Comparison of ENCODE assay signal across 1 cellular context in the genomic region with DNA sequence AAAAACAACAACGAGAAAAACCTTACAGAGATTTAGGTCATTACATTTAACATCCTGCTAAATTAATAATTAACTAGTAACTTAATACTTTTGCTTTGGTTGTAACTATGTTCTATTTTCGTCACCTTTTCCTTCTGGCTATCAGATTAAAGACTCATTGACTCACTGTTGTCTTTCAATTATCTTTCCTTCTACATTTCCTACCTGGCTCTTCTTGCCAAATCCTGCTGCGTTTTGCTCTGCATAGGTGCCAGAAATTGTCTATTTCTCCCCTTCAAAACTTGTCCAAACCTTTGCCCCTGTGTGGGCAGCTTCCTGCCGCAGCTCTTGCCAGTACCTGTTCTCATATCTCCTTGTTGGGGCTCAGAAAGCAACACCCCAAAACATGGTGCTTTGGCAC.
TF ChIP-seq lines count a peak whose summit lies in the region.

No MANE protein-coding gene starts in this region.

TF ChIP-seq in HepG2, 621 proteins besides CTCF, POLR2A, EP300 and RAD21:
- TF ChIP-seq ZFP36L2 (CRISPR knock-in tag; IDR thresholded peaks at IDR 0.05), result no peak
- TF ChIP-seq, protein P1, sequence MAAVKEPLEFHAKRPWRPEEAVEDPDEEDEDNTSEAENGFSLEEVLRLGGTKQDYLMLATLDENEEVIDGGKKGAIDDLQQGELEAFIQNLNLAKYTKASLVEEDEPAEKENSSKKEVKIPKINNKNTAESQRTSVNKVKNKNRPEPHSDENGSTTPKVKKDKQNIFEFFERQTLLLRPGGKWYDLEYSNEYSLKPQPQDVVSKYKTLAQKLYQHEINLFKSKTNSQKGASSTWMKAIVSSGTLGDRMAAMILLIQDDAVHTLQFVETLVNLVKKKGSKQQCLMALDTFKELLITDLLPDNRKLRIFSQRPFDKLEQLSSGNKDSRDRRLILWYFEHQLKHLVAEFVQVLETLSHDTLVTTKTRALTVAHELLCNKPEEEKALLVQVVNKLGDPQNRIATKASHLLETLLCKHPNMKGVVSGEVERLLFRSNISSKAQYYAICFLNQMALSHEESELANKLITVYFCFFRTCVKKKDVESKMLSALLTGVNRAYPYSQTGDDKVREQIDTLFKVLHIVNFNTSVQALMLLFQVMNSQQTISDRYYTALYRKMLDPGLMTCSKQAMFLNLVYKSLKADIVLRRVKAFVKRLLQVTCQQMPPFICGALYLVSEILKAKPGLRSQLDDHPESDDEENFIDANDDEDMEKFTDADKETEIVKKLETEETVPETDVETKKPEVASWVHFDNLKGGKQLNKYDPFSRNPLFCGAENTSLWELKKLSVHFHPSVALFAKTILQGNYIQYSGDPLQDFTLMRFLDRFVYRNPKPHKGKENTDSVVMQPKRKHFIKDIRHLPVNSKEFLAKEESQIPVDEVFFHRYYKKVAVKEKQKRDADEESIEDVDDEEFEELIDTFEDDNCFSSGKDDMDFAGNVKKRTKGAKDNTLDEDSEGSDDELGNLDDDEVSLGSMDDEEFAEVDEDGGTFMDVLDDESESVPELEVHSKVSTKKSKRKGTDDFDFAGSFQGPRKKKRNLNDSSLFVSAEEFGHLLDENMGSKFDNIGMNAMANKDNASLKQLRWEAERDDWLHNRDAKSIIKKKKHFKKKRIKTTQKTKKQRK (IDR thresholded peaks at IDR 0.05; ENCODE audit: low read length), result no peak
- TF ChIP-seq ZNF3 (CRISPR knock-in tag; IDR thresholded peaks at IDR 0.05), result no peak
- no peak for TF ChIP-seq SMARCC2 (IDR thresholded peaks at IDR 0.05)
- no peak for TF ChIP-seq HDAC6 (IDR thresholded peaks at IDR 0.05; ENCODE audit: low read depth, low read length)
- TF ChIP-seq, protein P2, sequence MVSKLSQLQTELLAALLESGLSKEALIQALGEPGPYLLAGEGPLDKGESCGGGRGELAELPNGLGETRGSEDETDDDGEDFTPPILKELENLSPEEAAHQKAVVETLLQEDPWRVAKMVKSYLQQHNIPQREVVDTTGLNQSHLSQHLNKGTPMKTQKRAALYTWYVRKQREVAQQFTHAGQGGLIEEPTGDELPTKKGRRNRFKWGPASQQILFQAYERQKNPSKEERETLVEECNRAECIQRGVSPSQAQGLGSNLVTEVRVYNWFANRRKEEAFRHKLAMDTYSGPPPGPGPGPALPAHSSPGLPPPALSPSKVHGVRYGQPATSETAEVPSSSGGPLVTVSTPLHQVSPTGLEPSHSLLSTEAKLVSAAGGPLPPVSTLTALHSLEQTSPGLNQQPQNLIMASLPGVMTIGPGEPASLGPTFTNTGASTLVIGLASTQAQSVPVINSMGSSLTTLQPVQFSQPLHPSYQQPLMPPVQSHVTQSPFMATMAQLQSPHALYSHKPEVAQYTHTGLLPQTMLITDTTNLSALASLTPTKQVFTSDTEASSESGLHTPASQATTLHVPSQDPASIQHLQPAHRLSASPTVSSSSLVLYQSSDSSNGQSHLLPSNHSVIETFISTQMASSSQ (IDR thresholded peaks at IDR 0.05; ENCODE audit: low read depth), result 0 out of 2 replicates have a peak, but pooled peaks have one; percentile 27
- TF ChIP-seq, protein P2 (CRISPR knock-in tag; IDR thresholded peaks at IDR 0.05; ENCODE audit: borderline replicate concordance), result no peak
- TF ChIP-seq, protein P3, sequence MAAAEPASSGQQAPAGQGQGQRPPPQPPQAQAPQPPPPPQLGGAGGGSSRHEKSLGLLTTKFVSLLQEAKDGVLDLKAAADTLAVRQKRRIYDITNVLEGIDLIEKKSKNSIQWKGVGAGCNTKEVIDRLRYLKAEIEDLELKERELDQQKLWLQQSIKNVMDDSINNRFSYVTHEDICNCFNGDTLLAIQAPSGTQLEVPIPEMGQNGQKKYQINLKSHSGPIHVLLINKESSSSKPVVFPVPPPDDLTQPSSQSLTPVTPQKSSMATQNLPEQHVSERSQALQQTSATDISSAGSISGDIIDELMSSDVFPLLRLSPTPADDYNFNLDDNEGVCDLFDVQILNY (CRISPR knock-in tag; conservative IDR thresholded peaks at IDR 0.05), result no peak
